8 cellular contexts compared by ENCODE assay signal in genomic region chr9:120876842-120877240, GRCh38. TPM values are rescaled to one million over a fixed set of nuclear protein-coding genes. Genes with fewer than 3 reads are reported as not detected.
A peak's percentile ranks its signal among the peaks of the same experiment; 100 is the strongest.
DNase-seq lines count a peak whose midpoint lies in the region; ATAC-seq, FAIRE-seq and TF ChIP-seq lines count a peak whose summit lies in the region.

Gene PHF19, minus strand, starts transcription at chr9:120877188. Its CDS starts 2,447 bp downstream, at chr9:120874741.

- CTCF ChIA-PET in K562 (lab: Yijun Ruan, JAX; ENCODE audit: low intra/inter-chr PET ratio): no interaction called here

- TF ChIP-seq POLR2A in K562 (conservative IDR thresholded peaks at IDR 0.05): no peak

- H3K36me3 ChIP-seq in NT2/D1 (ENCODE audit: insufficient read depth, insufficient read length, low read length) (peaks cover 36% of the 10 kb centered on the region), K562 (ENCODE audit: control insufficient read depth, insufficient read depth, low read length) (peaks cover 49% of the 10 kb centered on the region), iPS-20b (ENCODE audit: insufficient read depth, low read depth, low read length) (peaks cover 4% of the 10 kb centered on the region; the same call in 1 of the 2 replicates)

- H3K4me1 Mint-ChIP-seq in activated CD4-positive, alpha-beta T cell treated with anti-CD3 and anti-CD28 coated beads, Interleukin-2, amount 10 ng/mL, durations not matched to agents 24 days and 14 days: peaks cover 77% of the 10 kb centered on the region
- H3K4me1 Mint-ChIP-seq in stimulated activated effector memory CD8-positive, alpha-beta T cell treated with anti-CD3 and anti-CD28 coated beads, Interleukin-12 subunit alpha, Interleukin-12 subunit beta, amount 100 ng/mL, for 72 hours: peaks cover 66% of the 10 kb centered on the region

- TF ChIP-seq EP300 in K562 (IDR thresholded peaks at IDR 0.05; ENCODE audit: low read length): no peak; the same call in 1 of the 2 replicates

- H3K79me2 ChIP-seq in K562 (ENCODE audit: control insufficient read depth, insufficient read depth, low read length): peaks cover 56% of the 10 kb centered on the region

- peak within 1 kb of the TSS; percentile 90 for H3K9ac ChIP-seq in NT2/D1 (ENCODE audit: insufficient read length, low read depth)
- peak within 1 kb of the TSS; percentile 98 for H3K9ac ChIP-seq in K562 (ENCODE audit: insufficient read depth in 1 of 2, low read depth in 2 of 2, low read length in 2 of 2)
- H3K9ac ChIP-seq in iPS-20b (ENCODE audit: low read depth, low read length): peak within 1 kb of the TSS; percentile 76; the same call in 1 of the 2 replicates

- H3K4me1 ChIP-seq in NT2/D1 (ENCODE audit: insufficient read depth, insufficient read length) (peaks cover 12% of the 10 kb centered on the region), K562 (replicated peaks in 1 of 2; ENCODE audit: control insufficient read depth in 2 of 2, insufficient read depth in 2 of 2, low read length in 2 of 2) (peaks cover 49 to 51% of the 10 kb centered on the region in 2 experiments), iPS-20b (ENCODE audit: insufficient read depth, low read length) (peaks cover 29% of the 10 kb centered on the region)

- H3K27ac Mint-ChIP-seq in activated CD4-positive, alpha-beta T cell treated with anti-CD3 and anti-CD28 coated beads, Interleukin-2, amount 10 ng/mL, durations not matched to agents 24 days and 14 days: peak within 1 kb of the TSS; percentile 97
- peak within 1 kb of the TSS; percentile 94 for H3K27ac Mint-ChIP-seq in stimulated activated effector memory CD8-positive, alpha-beta T cell treated with anti-CD3 and anti-CD28 coated beads, Interleukin-12 subunit alpha, Interleukin-12 subunit beta, amount 100 ng/mL, for 72 hours

- H3K9me1 ChIP-seq in K562 (ENCODE audit: control insufficient read depth, insufficient read depth, low read length): no peaks in the 10 kb centered on the region

- in situ Hi-C loops in K562 (cut with MboI): no loop called here

- WGBS in K562 (ENCODE audit: insufficient coverage, low coverage, missing lambda C conversion rate): 1% methylated on average over 44 of the region's 45 CpGs

- H4K20me1 ChIP-seq in K562 (replicated peaks; ENCODE audit: control insufficient read depth, insufficient read depth, low read length): no peaks in the 10 kb centered on the region

- no peaks in the 10 kb centered on the region for H3K27me3 Mint-ChIP-seq in activated CD4-positive, alpha-beta T cell treated with anti-CD3 and anti-CD28 coated beads, Interleukin-2, amount 10 ng/mL, durations not matched to agents 24 days and 14 days

- POLR2A ChIA-PET in K562 (lab: Yijun Ruan, JAX): interaction anchor here (0.5 to 15.5 kb wide), 11 partner anchors 7 to 200 kb away, joined by 3 to 464 read pairs (median 5); partner anchors contain the start of gene PSMD5

- intact Hi-C loops in activated CD4-positive, alpha-beta T cell treated with anti-CD3 and anti-CD28 coated beads, Interleukin-2, amount 10 ng/mL, durations not matched to agents 24 days and 14 days (cut with micrococcal nuclease): loop anchor here (1.0 to 2.0 kb wide), 8 partner anchors 9 to 198 kb away; partner anchors contain the start of genes CNTRL and TRAF1
- intact Hi-C loops in K562 (cut with micrococcal nuclease): loop anchor here (1.0 to 10.0 kb wide), 4 partner anchors 8 to 198 kb away; partner anchors contain the start of genes CNTRL and PSMD5

- no peak; a peak in 1 of 6 replicates for TF ChIP-seq CTCF in K562 (IDR thresholded peaks at IDR 0.05 in 2 of 3, conservative IDR thresholded peaks at IDR 0.05 in 1 of 3; ENCODE audit: insufficient read depth in 2 of 3, low read depth in 1 of 3, low read length in 3 of 3)

- H3K4me2 ChIP-seq in K562 (ENCODE audit: insufficient read depth, low read length): peak within 1 kb of the TSS; percentile 100

- H3K27ac ChIP-seq in K562 (ENCODE audit: extremely low read depth, low read depth, low read length): peak within 1 kb of the TSS; percentile 95
- H3K27ac ChIP-seq in iPS-20b (ENCODE audit: low read length): no peak within 1 kb of the TSS

- peak; percentile 10 for ATAC-seq in HG02623 (IDR thresholded peaks at IDR 0.05; ENCODE audit: unreplicated experiment)
- ATAC-seq in K562: peak; percentile 11
- peak; percentile 47 for ATAC-seq in stimulated activated effector memory CD8-positive, alpha-beta T cell treated with anti-CD3 and anti-CD28 coated beads, Interleukin-12 subunit alpha, Interleukin-12 subunit beta, amount 100 ng/mL, for 72 hours

- H3K27me3 ChIP-seq in NT2/D1 (ENCODE audit: insufficient read depth, insufficient read length): no peaks in the 10 kb centered on the region
- no peaks in the 10 kb centered on the region; a peak in 1 of 5 replicates for H3K27me3 ChIP-seq in K562 (ENCODE audit: control insufficient read depth in 2 of 2, insufficient read depth in 2 of 2, low read length in 2 of 2)
- peaks cover 13% of the 10 kb centered on the region; the same call in 1 of the 2 replicates for H3K27me3 ChIP-seq in iPS-20b (ENCODE audit: insufficient read depth, low read length)

- H3K9me3 ChIP-seq in NT2/D1 (ENCODE audit: insufficient read depth, low read length) (no peaks in the 10 kb centered on the region), K562 (replicated peaks; ENCODE audit: control insufficient read depth, insufficient read depth, low read depth, low read length) (no peaks in the 10 kb centered on the region), iPS-20b (ENCODE audit: insufficient read depth, low read depth, low read length) (no peaks in the 10 kb centered on the region)

- H3K9me3 Mint-ChIP-seq in activated CD4-positive, alpha-beta T cell treated with anti-CD3 and anti-CD28 coated beads, Interleukin-2, amount 10 ng/mL, durations not matched to agents 24 days and 14 days: no peaks in the 10 kb centered on the region
- H3K9me3 Mint-ChIP-seq in stimulated activated effector memory CD8-positive, alpha-beta T cell treated with anti-CD3 and anti-CD28 coated beads, Interleukin-12 subunit alpha, Interleukin-12 subunit beta, amount 100 ng/mL, for 72 hours: no peaks in the 10 kb centered on the region

- TSS peak; percentile 84 for BruUV-seq in K562 (replicated peaks; lab: Mats Ljungman, UMichigan)

- H2AFZ ChIP-seq in K562 (ENCODE audit: low read depth, low read length): peak within 1 kb of the TSS; percentile 77

- peak within 1 kb of the TSS; percentile 97 for H3K4me3 Mint-ChIP-seq in activated CD4-positive, alpha-beta T cell treated with anti-CD3 and anti-CD28 coated beads, Interleukin-2, amount 10 ng/mL, durations not matched to agents 24 days and 14 days
- H3K4me3 Mint-ChIP-seq in stimulated activated effector memory CD8-positive, alpha-beta T cell treated with anti-CD3 and anti-CD28 coated beads, Interleukin-12 subunit alpha, Interleukin-12 subunit beta, amount 100 ng/mL, for 72 hours: peak within 1 kb of the TSS; percentile 86

- H3K36me3 Mint-ChIP-seq in activated CD4-positive, alpha-beta T cell treated with anti-CD3 and anti-CD28 coated beads, Interleukin-2, amount 10 ng/mL, durations not matched to agents 24 days and 14 days (ENCODE audit: low read depth): peaks cover 58% of the 10 kb centered on the region
- peaks cover 70% of the 10 kb centered on the region for H3K36me3 Mint-ChIP-seq in stimulated activated effector memory CD8-positive, alpha-beta T cell treated with anti-CD3 and anti-CD28 coated beads, Interleukin-12 subunit alpha, Interleukin-12 subunit beta, amount 100 ng/mL, for 72 hours

- H3K4me3 ChIP-seq in NT2/D1 (ENCODE audit: insufficient read length, low read depth) (peak within 1 kb of the TSS; percentile 69), K562 (peak within 1 kb of the TSS; percentile 74), iPS-20b (ENCODE audit: low read length) (peak within 1 kb of the TSS; percentile 73)

- no peak for TF ChIP-seq RAD21 in K562 (CRISPR knock-in tag; conservative IDR thresholded peaks at IDR 0.05 in 1 of 2, IDR thresholded peaks at IDR 0.05 in 1 of 2)

- no peak for FAIRE-seq in K562 (lab: Jason Lieb, UNC)

- DNase-seq in activated CD4-positive, alpha-beta T cell treated with anti-CD3 and anti-CD28 coated beads, Interleukin-2, amount 10 ng/mL, durations not matched to agents 24 days and 14 days: peak; percentile 86
- DNase-seq in activated CD4-positive, alpha-beta T cell treated with anti-CD3 and anti-CD28 coated beads, Interleukin-2, amount 50 U/mL, for 4 hours: no peak
- DNase-seq in NT2/D1 (ENCODE audit: low read depth, low spot score): no peak
- DNase-seq in K562 (ENCODE audit: extremely low read depth in 1 of 4, low spot score in 3 of 4): peak in 1 of 4 experiments; percentile 94
- peak in 1 of 2 donors; percentile 83 for DNase-seq in stimulated activated effector memory CD8-positive, alpha-beta T cell treated with anti-CD3 and anti-CD28 coated beads, Interleukin-12 subunit alpha, Interleukin-12 subunit beta, amount 100 ng/mL, for 72 hours (ENCODE audit: low spot score in 2 of 2)
- no peak for DNase-seq in inferior parietal cortex (ENCODE audit: extremely low spot score)

TF ChIP-seq in K562, 482 proteins besides CTCF, POLR2A, EP300 and RAD21 (continues in another document):
- TF ChIP-seq, protein P1, sequence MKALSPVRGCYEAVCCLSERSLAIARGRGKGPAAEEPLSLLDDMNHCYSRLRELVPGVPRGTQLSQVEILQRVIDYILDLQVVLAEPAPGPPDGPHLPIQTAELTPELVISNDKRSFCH (CRISPR knock-in tag; IDR thresholded peaks at IDR 0.05): no peak
- TF ChIP-seq, protein P1 (tag; IDR thresholded peaks at IDR 0.05): no peak

RNA-seq across cellular contexts. Expression of gene PHF19, which starts in this region (rescaled TPM):
- 132 and 144 TPM in 2 replicates for total RNA-seq in activated CD4-positive, alpha-beta T cell treated with anti-CD3 and anti-CD28 coated beads, Interleukin-2, amount 10 ng/mL, durations not matched to agents 24 days and 14 days
- total RNA-seq in K562 (2011; cell fraction: chromatin; rRNA removed; ENCODE audit: low replicate concordance): 622 and 1,187 TPM in 2 replicates
- 570 and 625 TPM in 2 replicates for total RNA-seq in K562 (2011; cell fraction: nucleolus; rRNA removed)
- 592 and 663 TPM in 2 replicates for total RNA-seq in K562 (2011; cell fraction: nucleoplasm; rRNA removed)
- total RNA-seq in K562 (2014; rRNA removed) (255 and 312 TPM in 2 replicates), K562 (2014; rRNA removed; fragmentation: Illumina TruSeq; extraction: Trizol) (191 and 211 TPM in 2 replicates), K562 (2015; rRNA removed; fragmentation: Illumina TruSeq; extraction: Trizol) (240 and 241 TPM in 2 replicates), K562 (2021) (372 and 373 TPM in 2 replicates)
- polyA plus RNA-seq in K562 (2011; rRNA removed) (403 and 414 TPM in 2 replicates), K562 (2014; fragmentation: Illumina TruSeq; extraction: Trizol) (292 and 365 TPM in 2 replicates), K562 (2014; fragmentation: Nextera tagmentation; extraction: Ambion mirVana) (100 to 1,000 TPM in 1 of 2 experiments, 10 to 100 TPM in 1; 95.8 to 140 TPM), K562 (2014; rRNA removed) (312 TPM in 2 replicates)
- 475 and 721 TPM in 2 replicates for polyA plus RNA-seq in K562 (2011; cell fraction: cytosol; rRNA removed)
- 1,109 and 1,436 TPM in 2 replicates for polyA plus RNA-seq in K562 (2011; cell fraction: nucleus; rRNA removed)
- polyA plus RNA-seq in K562 (2012): 275 and 342 TPM in 2 replicates
- polyA minus RNA-seq in K562 (2011; rRNA and poly(A)+ RNA removed): 333 and 440 TPM in 2 replicates
- polyA minus RNA-seq in K562 (2011; cell fraction: cytosol; rRNA and poly(A)+ RNA removed): 286 and 300 TPM in 2 replicates
- polyA minus RNA-seq in K562 (2011; cell fraction: nucleus; rRNA and poly(A)+ RNA removed): 297 and 330 TPM in 2 replicates
